In the genomic region with DNA sequence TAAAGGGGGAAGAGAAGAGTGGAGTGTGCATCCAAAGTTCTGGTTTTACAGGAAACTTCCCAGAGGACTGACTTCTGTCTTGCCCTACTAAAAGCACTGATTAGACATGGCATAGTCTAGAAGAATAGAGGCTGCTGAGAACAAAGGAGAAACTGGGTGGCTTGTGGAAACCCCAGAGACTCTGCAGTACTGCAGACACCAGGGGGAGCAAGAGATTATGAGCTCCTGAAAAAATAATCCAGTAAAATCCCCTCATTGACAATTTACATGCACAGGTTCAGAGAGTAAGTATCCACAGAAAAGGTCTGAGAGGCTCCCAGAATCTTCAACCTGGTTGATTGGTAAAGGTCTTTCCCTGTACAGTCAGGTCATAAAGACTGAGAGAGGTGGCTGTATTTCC, we compare ENCODE assay signal across 2 cellular contexts.
TF ChIP-seq lines count a peak whose summit lies in the region.

No MANE protein-coding gene starts in this region.

TF ChIP-seq in WTC11, 78 proteins besides CTCF, POLR2A, EP300 and RAD21 (continued from another document):
- TF ChIP-seq AFF4 (CRISPR knock-in tag; IDR thresholded peaks at IDR 0.05; ENCODE audit: borderline replicate concordance) (no peak), STAT6 (CRISPR knock-in tag; conservative IDR thresholded peaks at IDR 0.05; ENCODE audit: low read depth) (no peak), ZBTB21 (CRISPR knock-in tag; IDR thresholded peaks at IDR 0.05; ENCODE audit: borderline replicate concordance) (no peak), FOXP1 (CRISPR knock-in tag; IDR thresholded peaks at IDR 0.05; ENCODE audit: borderline replicate concordance) (no peak), SOX15 (CRISPR knock-in tag; IDR thresholded peaks at IDR 0.05) (no peak), ELF4 (CRISPR knock-in tag; IDR thresholded peaks at IDR 0.05; ENCODE audit: low read depth) (no peak), NFE2L1 (CRISPR knock-in tag; IDR thresholded peaks at IDR 0.05) (no peak), ZNF416 (CRISPR knock-in tag; IDR thresholded peaks at IDR 0.05) (no peak)
- TF ChIP-seq, protein P1, sequence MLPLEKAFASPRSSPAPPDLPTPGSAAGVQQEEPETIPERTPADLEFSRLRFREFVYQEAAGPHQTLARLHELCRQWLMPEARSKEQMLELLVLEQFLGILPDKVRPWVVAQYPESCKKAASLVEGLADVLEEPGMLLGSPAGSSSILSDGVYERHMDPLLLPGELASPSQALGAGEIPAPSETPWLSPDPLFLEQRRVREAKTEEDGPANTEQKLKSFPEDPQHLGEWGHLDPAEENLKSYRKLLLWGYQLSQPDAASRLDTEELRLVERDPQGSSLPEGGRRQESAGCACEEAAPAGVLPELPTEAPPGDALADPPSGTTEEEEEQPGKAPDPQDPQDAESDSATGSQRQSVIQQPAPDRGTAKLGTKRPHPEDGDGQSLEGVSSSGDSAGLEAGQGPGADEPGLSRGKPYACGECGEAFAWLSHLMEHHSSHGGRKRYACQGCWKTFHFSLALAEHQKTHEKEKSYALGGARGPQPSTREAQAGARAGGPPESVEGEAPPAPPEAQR (CRISPR knock-in tag; IDR thresholded peaks at IDR 0.05) = no peak

TF ChIP-seq in liver, 16 proteins besides CTCF, POLR2A, EP300 and RAD21 (continued from another document):
- TF ChIP-seq REST (IDR thresholded peaks at IDR 0.05) = no peak
